Comparison of ENCODE assay signal across 8 cellular contexts in genomic region chr2:27049422-27050280, GRCh38.
DNase-seq lines count a peak whose midpoint lies in the region; ATAC-seq lines count a peak whose summit lies in the region.

No MANE protein-coding gene starts in this region.

- no peak overlapping the region for H3K4me3 ChIP-seq in endocrine pancreas (ENCODE audit: control insufficient read depth, insufficient read depth, low read length)
- H3K4me3 ChIP-seq in muscle layer of duodenum (ENCODE audit: low read depth in 1 of 2, low read length in 2 of 2) = peak overlapping the region; percentile 83 to 97

- no peaks in the 10 kb centered on the region for H3K36me3 ChIP-seq in endocrine pancreas (ENCODE audit: control insufficient read depth, insufficient read depth, low read length)
- peaks cover 10 to 14% of the 10 kb centered on the region in 2 donors for H3K36me3 ChIP-seq in muscle layer of duodenum (ENCODE audit: control insufficient read depth in 1 of 2, insufficient read depth in 2 of 2, low read length in 2 of 2)

- peak overlapping the region; percentile 93 for H3K27ac ChIP-seq in muscle layer of duodenum (ENCODE audit: low read length)

- H3K4me1 ChIP-seq in endocrine pancreas (ENCODE audit: control insufficient read depth, insufficient read depth, low read length) = no peaks in the 10 kb centered on the region
- peaks cover 0 to 21% of the 10 kb centered on the region in 2 donors for H3K4me1 ChIP-seq in muscle layer of duodenum (ENCODE audit: control insufficient read depth in 1 of 2, insufficient read depth in 2 of 2, low read length in 2 of 2)

- H3K9me3 ChIP-seq in endocrine pancreas (ENCODE audit: control insufficient read depth, low read length) (no peaks in the 10 kb centered on the region), muscle layer of duodenum (ENCODE audit: control insufficient read depth in 1 of 2, low read length in 2 of 2) (no peaks in the 10 kb centered on the region)

- ATAC-seq in HG03378 (IDR thresholded peaks at IDR 0.05; ENCODE audit: unreplicated experiment) = peak; percentile 17

- H3K27me3 ChIP-seq in endocrine pancreas (ENCODE audit: control insufficient read depth, insufficient read depth, low read length) = no peaks in the 10 kb centered on the region
- H3K27me3 ChIP-seq in muscle layer of duodenum (ENCODE audit: low read depth, low read length) = no peaks in the 10 kb centered on the region

- H3K9ac ChIP-seq in endocrine pancreas (ENCODE audit: control insufficient read depth, insufficient read depth, low read length) = peak overlapping the region; percentile 44

- peak; percentile 87 for DNase-seq in activated effector memory CD4-positive, alpha-beta T cell treated with anti-CD3 and anti-CD28 coated beads, Interleukin-2, amount 50 U/mL, for 16 hours
- no peak for DNase-seq in activated effector memory CD4-positive, alpha-beta T cell treated with Interleukin-2 at 50 U/mL for 16 hours
- DNase-seq in activated CD4-positive, alpha-beta T cell treated with anti-CD3 and anti-CD28 coated beads, Interleukin-2, amount 50 U/mL, for 1 hour = peak; percentile 44
- peak in 5 of 6 experiments; percentile 35 to 74 (median 53) for DNase-seq in stimulated activated naive CD4-positive, alpha-beta T cell (lab: John Stamatoyannopoulos, UW)
- no peak for DNase-seq in cortex of kidney (lab: John Stamatoyannopoulos, UW)

Comparison
In these comparisons a context has a peak if more than half of its experiments do, and no peak if none do; other contexts are left out.
1. DNase-seq: peak in activated effector memory CD4-positive, alpha-beta T cell treated with anti-CD3 and anti-CD28 coated beads, Interleukin-2, amount 50 U/mL, for 16 hours (single experiment), activated CD4-positive, alpha-beta T cell treated with anti-CD3 and anti-CD28 coated beads, Interleukin-2, amount 50 U/mL, for 1 hour (single experiment) and stimulated activated naive CD4-positive, alpha-beta T cell (5 of 6); none in activated effector memory CD4-positive, alpha-beta T cell treated with Interleukin-2 at 50 U/mL for 16 hours (single experiment) and cortex of kidney (single experiment).